ENCODE assay signal across 31 cellular contexts in genomic region chr10:133618851-133619250, GRCh38. TPM values are rescaled to one million over a fixed set of nuclear protein-coding genes. Genes with fewer than 3 reads are reported as not detected.
"Had no signal": no experiment of that assay in that cellular context is flagged by ENCODE, and none has a peak within 500 bp of the region (broad histone marks: within the 10 kb centered on the region; RNA-seq: fewer than 3 reads in every experiment).

No MANE protein-coding gene starts in this region.

- H3K4me3 ChIP-seq: left ventricle myocardium inferior, lung, mucosa of descending colon, ovary, right atrium auricular region, right lobe of liver, skin epidermis, suprapubic skin, thoracic aorta, tibial artery, uterus had no signal

- ATAC-seq: mucosa of descending colon; naive thymus-derived CD4-positive, alpha-beta T cell; natural killer cell treated with Interleukin-12 subunit alpha and Interleukin-12 subunit beta and Interleukin-15 and Interleukin-18, amount 100 ng/mL, for 72 hours; right lobe of liver; stimulated activated effector memory CD8-positive, alpha-beta T cell treated with anti-CD3 and anti-CD28 coated beads, Interleukin-12 subunit alpha, Interleukin-12 subunit beta, amount 100 ng/mL, for 72 hours had no signal

- H3K9me3 ChIP-seq: left ventricle myocardium inferior, mucosa of descending colon, ovary, right atrium auricular region, right lobe of liver, suprapubic skin, thoracic aorta, tibial artery, uterus had no signal

- H3K4me1 ChIP-seq: left ventricle myocardium inferior, right atrium auricular region, right lobe of liver, suprapubic skin, tibial artery, uterus had no signal

- H3K27me3 ChIP-seq: ovary, right lobe of liver, uterus had no signal

- DNase-seq: islet precursor cell; left ventricle myocardium inferior; midbrain; mucosa of descending colon; naive thymus-derived CD4-positive, alpha-beta T cell; ovary; right lobe of liver; stimulated activated CD4-positive, alpha-beta T cell treated with anti-CD3 and anti-CD28 coated beads, Interleukin-12 subunit alpha, Interleukin-12 subunit beta, amount 100 ng/mL, for 4 hours; stimulated activated CD4-positive, alpha-beta T cell treated with anti-CD3 and anti-CD28 coated beads, Interleukin-15, amount 100 ng/mL, for 24 hours; stimulated activated CD4-positive, alpha-beta T cell treated with anti-CD3 and anti-CD28 coated beads, Interleukin-4, amount 100 ng/mL, for 24 hours; stimulated activated naive CD4-positive, alpha-beta T cell; tibial artery; uterus had no signal

- H3K27ac ChIP-seq: left ventricle myocardium inferior, ovary, right atrium auricular region, right lobe of liver, skin epidermis, suprapubic skin, thoracic aorta, tibial artery, uterus had no signal

- H3K36me3 ChIP-seq: left ventricle myocardium inferior, ovary, right atrium auricular region, right lobe of liver, suprapubic skin, thoracic aorta, tibial artery, uterus had no signal

RNA-seq across cellular contexts. Expression of gene FRG2B, which starts 7.7 kb away (rescaled TPM):
- total RNA-seq: kidney epithelial cell; left ventricle myocardium inferior; lower leg skin; lung; mesenteric fat pad; mucosa of descending colon; myocyte; naive thymus-derived CD4-positive, alpha-beta T cell; natural killer cell treated with Interleukin-12 subunit alpha and Interleukin-12 subunit beta and Interleukin-15 and Interleukin-18, amount 100 ng/mL, for 72 hours; omental fat pad; ovary; progenitor cell of endocrine pancreas; pulmonary artery endothelial cell; renal cortical epithelial cell; right atrium auricular region; right lobe of liver; subcutaneous adipose tissue; suprapubic skin; thoracic aorta; ureter; uterus had no signal
- polyA plus RNA-seq: lung; naive thymus-derived CD4-positive, alpha-beta T cell; neural cell; ovary had no signal

RNA-seq across cellular contexts. Expression of gene SYCE1, which starts 53.5 kb away (rescaled TPM):
- total RNA-seq: myocyte; natural killer cell treated with Interleukin-12 subunit alpha and Interleukin-12 subunit beta and Interleukin-15 and Interleukin-18, amount 100 ng/mL, for 72 hours; progenitor cell of endocrine pancreas; pulmonary artery endothelial cell had no signal
- polyA plus RNA-seq: neural cell had no signal
